Comparison of ENCODE assay signal across 1 cellular context in the genomic region with DNA sequence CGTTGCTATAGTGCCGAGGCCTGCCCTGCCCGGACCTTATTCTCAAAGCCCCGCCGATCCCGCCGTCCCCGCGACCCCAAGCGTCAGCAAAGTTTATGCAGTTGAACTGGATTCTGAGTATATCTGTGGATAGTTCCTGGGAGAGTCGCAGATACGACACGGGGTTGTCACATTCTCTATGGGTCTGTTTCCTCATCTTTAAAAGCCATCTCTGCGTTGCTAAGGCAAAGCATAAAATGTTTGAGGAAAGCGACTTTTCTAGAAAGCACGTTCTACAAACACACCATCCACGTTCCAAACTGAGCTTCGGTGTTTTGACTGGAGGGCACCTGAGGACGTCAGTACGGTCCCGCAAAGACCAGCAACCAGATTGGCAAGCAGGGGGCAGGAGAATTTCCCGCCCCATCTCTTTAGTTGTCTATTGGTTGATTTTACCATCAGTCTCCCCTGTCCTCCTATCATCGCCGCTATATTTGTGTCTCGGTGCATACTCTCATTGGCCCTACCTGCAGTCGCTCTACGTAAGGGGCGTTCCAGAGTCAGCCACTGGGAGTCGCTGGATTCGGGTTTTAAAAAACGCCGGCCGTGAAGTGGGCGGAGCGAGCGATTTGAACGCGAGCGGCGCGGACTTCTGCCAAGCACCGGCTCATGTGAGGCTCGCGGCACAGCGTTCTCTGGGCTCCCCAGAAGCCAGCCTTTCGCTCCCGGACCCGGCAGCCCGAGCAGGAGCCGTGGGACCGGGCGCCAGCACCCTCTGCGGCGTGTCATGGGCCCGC.
A peak's percentile ranks its signal among the peaks of the same experiment; 100 is the strongest.
TF ChIP-seq lines count a peak whose summit lies in the region.

A gene (plus strand): TSS at position 626 of the 776 bp plus-strand sequence. CDS start 141 bp downstream, at position 767.

TF ChIP-seq in GM12878, 131 proteins besides CTCF, POLR2A, EP300 and RAD21 (continued from another document and continues in another):
- TF ChIP-seq, protein P1, sequence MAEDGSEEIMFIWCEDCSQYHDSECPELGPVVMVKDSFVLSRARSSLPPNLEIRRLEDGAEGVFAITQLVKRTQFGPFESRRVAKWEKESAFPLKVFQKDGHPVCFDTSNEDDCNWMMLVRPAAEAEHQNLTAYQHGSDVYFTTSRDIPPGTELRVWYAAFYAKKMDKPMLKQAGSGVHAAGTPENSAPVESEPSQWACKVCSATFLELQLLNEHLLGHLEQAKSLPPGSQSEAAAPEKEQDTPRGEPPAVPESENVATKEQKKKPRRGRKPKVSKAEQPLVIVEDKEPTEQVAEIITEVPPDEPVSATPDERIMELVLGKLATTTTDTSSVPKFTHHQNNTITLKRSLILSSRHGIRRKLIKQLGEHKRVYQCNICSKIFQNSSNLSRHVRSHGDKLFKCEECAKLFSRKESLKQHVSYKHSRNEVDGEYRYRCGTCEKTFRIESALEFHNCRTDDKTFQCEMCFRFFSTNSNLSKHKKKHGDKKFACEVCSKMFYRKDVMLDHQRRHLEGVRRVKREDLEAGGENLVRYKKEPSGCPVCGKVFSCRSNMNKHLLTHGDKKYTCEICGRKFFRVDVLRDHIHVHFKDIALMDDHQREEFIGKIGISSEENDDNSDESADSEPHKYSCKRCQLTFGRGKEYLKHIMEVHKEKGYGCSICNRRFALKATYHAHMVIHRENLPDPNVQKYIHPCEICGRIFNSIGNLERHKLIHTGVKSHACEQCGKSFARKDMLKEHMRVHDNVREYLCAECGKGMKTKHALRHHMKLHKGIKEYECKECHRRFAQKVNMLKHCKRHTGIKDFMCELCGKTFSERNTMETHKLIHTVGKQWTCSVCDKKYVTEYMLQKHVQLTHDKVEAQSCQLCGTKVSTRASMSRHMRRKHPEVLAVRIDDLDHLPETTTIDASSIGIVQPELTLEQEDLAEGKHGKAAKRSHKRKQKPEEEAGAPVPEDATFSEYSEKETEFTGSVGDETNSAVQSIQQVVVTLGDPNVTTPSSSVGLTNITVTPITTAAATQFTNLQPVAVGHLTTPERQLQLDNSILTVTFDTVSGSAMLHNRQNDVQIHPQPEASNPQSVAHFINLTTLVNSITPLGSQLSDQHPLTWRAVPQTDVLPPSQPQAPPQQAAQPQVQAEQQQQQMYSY (CRISPR knock-in tag; IDR thresholded peaks at IDR 0.05): no peak
- peak; percentile 98 for TF ChIP-seq SIN3A (IDR thresholded peaks at IDR 0.05; ENCODE audit: low read depth, low read length)
- peak in 1 of 2 experiments; percentile 65; a peak in 1 of 4 replicates for TF ChIP-seq BHLHE40 (IDR thresholded peaks at IDR 0.05; ENCODE audit: borderline replicate concordance in 1 of 2, low read depth in 2 of 2, low read length in 1 of 2)
- TF ChIP-seq NBN (IDR thresholded peaks at IDR 0.05): peak; percentile 54; the same call in 1 of the 2 replicates
- TF ChIP-seq, protein P2, sequence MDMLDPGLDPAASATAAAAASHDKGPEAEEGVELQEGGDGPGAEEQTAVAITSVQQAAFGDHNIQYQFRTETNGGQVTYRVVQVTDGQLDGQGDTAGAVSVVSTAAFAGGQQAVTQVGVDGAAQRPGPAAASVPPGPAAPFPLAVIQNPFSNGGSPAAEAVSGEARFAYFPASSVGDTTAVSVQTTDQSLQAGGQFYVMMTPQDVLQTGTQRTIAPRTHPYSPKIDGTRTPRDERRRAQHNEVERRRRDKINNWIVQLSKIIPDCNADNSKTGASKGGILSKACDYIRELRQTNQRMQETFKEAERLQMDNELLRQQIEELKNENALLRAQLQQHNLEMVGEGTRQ (IDR thresholded peaks at IDR 0.05; ENCODE audit: borderline replicate concordance, low read depth, low read length): no peak; the same call in 1 of the 2 replicates
- no peak for TF ChIP-seq BRCA1 (IDR thresholded peaks at IDR 0.05; ENCODE audit: low read depth, low read length)
- TF ChIP-seq, protein P3, sequence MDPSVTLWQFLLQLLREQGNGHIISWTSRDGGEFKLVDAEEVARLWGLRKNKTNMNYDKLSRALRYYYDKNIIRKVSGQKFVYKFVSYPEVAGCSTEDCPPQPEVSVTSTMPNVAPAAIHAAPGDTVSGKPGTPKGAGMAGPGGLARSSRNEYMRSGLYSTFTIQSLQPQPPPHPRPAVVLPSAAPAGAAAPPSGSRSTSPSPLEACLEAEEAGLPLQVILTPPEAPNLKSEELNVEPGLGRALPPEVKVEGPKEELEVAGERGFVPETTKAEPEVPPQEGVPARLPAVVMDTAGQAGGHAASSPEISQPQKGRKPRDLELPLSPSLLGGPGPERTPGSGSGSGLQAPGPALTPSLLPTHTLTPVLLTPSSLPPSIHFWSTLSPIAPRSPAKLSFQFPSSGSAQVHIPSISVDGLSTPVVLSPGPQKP (IDR thresholded peaks at IDR 0.05; ENCODE audit: low read depth, low read length): no peak
- peak; percentile 64 for TF ChIP-seq MEF2B (IDR thresholded peaks at IDR 0.05; ENCODE audit: partially characterized antibody, poor library complexity, severe bottlenecking)
- no peak for TF ChIP-seq TCF3 (IDR thresholded peaks at IDR 0.05; ENCODE audit: borderline replicate concordance, insufficient read depth, low read depth, low read length)
- TF ChIP-seq, protein P4, sequence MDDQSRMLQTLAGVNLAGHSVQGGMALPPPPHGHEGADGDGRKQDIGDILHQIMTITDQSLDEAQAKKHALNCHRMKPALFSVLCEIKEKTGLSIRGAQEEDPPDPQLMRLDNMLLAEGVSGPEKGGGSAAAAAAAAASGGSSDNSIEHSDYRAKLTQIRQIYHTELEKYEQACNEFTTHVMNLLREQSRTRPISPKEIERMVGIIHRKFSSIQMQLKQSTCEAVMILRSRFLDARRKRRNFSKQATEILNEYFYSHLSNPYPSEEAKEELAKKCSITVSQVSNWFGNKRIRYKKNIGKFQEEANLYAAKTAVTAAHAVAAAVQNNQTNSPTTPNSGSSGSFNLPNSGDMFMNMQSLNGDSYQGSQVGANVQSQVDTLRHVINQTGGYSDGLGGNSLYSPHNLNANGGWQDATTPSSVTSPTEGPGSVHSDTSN (IDR thresholded peaks at IDR 0.05; ENCODE audit: insufficient replicate concordance, low read depth, low read length): peak; percentile 100
- TF ChIP-seq MTA3 (IDR thresholded peaks at IDR 0.05; ENCODE audit: borderline replicate concordance, low read length): no peak
- no peak for TF ChIP-seq SRF (IDR thresholded peaks at IDR 0.05; ENCODE audit: low read depth in 2 of 2, low read length in 2 of 2)
- TF ChIP-seq, protein P5, sequence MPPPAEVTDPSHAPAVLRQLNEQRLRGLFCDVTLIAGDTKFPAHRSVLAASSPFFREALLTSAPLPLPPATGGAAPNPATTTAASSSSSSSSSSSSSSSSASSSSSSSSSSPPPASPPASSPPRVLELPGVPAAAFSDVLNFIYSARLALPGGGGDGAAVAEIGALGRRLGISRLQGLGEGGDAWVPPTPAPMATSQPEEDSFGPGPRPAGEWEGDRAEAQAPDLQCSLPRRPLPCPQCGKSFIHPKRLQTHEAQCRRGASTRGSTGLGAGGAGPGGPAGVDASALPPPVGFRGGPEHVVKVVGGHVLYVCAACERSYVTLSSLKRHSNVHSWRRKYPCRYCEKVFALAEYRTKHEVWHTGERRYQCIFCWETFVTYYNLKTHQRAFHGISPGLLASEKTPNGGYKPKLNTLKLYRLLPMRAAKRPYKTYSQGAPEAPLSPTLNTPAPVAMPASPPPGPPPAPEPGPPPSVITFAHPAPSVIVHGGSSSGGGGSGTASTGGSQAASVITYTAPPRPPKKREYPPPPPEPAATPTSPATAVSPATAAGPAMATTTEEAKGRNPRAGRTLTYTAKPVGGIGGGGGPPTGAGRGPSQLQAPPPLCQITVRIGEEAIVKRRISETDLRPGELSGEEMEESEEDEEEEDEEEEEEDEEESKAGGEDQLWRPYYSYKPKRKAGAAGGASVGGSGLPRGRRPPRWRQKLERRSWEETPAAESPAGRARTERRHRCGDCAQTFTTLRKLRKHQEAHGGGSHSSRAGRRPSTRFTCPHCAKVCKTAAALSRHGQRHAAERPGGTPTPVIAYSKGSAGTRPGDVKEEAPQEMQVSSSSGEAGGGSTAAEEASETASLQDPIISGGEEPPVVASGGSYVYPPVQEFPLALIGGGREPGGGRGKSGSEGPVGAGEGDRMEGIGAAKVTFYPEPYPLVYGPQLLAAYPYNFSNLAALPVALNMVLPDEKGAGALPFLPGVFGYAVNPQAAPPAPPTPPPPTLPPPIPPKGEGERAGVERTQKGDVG (CRISPR knock-in tag; IDR thresholded peaks at IDR 0.05): no peak
- no peak for TF ChIP-seq SREBF2 (IDR thresholded peaks at IDR 0.05; ENCODE audit: low read length)
- TF ChIP-seq POLR2AphosphoS2 (IDR thresholded peaks at IDR 0.05; ENCODE audit: low read depth, low read length): peak; percentile 74; the same call in 1 of the 2 replicates
- no peak for TF ChIP-seq CEBPB (IDR thresholded peaks at IDR 0.05; ENCODE audit: borderline replicate concordance in 1 of 2, low read depth in 2 of 2, low read length in 2 of 2)
- no peak for TF ChIP-seq RAD51 (IDR thresholded peaks at IDR 0.05)
- no peak for TF ChIP-seq TBL1XR1 (IDR thresholded peaks at IDR 0.05; ENCODE audit: low read depth, low read length)
- TF ChIP-seq, protein P6, sequence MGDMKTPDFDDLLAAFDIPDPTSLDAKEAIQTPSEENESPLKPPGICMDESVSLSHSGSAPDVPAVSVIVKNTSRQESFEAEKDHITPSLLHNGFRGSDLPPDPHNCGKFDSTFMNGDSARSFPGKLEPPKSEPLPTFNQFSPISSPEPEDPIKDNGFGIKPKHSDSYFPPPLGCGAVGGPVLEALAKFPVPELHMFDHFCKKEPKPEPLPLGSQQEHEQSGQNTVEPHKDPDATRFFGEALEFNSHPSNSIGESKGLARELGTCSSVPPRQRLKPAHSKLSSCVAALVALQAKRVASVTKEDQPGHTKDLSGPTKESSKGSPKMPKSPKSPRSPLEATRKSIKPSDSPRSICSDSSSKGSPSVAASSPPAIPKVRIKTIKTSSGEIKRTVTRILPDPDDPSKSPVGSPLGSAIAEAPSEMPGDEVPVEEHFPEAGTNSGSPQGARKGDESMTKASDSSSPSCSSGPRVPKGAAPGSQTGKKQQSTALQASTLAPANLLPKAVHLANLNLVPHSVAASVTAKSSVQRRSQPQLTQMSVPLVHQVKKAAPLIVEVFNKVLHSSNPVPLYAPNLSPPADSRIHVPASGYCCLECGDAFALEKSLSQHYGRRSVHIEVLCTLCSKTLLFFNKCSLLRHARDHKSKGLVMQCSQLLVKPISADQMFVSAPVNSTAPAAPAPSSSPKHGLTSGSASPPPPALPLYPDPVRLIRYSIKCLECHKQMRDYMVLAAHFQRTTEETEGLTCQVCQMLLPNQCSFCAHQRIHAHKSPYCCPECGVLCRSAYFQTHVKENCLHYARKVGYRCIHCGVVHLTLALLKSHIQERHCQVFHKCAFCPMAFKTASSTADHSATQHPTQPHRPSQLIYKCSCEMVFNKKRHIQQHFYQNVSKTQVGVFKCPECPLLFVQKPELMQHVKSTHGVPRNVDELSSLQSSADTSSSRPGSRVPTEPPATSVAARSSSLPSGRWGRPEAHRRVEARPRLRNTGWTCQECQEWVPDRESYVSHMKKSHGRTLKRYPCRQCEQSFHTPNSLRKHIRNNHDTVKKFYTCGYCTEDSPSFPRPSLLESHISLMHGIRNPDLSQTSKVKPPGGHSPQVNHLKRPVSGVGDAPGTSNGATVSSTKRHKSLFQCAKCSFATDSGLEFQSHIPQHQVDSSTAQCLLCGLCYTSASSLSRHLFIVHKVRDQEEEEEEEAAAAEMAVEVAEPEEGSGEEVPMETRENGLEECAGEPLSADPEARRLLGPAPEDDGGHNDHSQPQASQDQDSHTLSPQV (IDR thresholded peaks at IDR 0.05): no peak
- no peak for TF ChIP-seq LARP7 (IDR thresholded peaks at IDR 0.05)
- TF ChIP-seq CREM (IDR thresholded peaks at IDR 0.05; ENCODE audit: low read depth): peak; percentile 89
- TF ChIP-seq CBX3 (IDR thresholded peaks at IDR 0.05; ENCODE audit: borderline replicate concordance, low read depth): no peak
- no peak for TF ChIP-seq MYC (IDR thresholded peaks at IDR 0.05; ENCODE audit: insufficient read depth, insufficient read length, insufficient replicate concordance, low read length, severe bottlenecking)
- TF ChIP-seq, protein P7, sequence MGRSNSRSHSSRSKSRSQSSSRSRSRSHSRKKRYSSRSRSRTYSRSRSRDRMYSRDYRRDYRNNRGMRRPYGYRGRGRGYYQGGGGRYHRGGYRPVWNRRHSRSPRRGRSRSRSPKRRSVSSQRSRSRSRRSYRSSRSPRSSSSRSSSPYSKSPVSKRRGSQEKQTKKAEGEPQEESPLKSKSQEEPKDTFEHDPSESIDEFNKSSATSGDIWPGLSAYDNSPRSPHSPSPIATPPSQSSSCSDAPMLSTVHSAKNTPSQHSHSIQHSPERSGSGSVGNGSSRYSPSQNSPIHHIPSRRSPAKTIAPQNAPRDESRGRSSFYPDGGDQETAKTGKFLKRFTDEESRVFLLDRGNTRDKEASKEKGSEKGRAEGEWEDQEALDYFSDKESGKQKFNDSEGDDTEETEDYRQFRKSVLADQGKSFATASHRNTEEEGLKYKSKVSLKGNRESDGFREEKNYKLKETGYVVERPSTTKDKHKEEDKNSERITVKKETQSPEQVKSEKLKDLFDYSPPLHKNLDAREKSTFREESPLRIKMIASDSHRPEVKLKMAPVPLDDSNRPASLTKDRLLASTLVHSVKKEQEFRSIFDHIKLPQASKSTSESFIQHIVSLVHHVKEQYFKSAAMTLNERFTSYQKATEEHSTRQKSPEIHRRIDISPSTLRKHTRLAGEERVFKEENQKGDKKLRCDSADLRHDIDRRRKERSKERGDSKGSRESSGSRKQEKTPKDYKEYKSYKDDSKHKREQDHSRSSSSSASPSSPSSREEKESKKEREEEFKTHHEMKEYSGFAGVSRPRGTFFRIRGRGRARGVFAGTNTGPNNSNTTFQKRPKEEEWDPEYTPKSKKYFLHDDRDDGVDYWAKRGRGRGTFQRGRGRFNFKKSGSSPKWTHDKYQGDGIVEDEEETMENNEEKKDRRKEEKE (IDR thresholded peaks at IDR 0.05): no peak
- no peak for TF ChIP-seq RBBP5 (conservative IDR thresholded peaks at IDR 0.05)
- peak; percentile 71 for TF ChIP-seq ATF7 (IDR thresholded peaks at IDR 0.05; ENCODE audit: low read depth)
- TF ChIP-seq BCL11A (IDR thresholded peaks at IDR 0.05; ENCODE audit: low read depth, low read length): no peak
- TF ChIP-seq, protein P8, sequence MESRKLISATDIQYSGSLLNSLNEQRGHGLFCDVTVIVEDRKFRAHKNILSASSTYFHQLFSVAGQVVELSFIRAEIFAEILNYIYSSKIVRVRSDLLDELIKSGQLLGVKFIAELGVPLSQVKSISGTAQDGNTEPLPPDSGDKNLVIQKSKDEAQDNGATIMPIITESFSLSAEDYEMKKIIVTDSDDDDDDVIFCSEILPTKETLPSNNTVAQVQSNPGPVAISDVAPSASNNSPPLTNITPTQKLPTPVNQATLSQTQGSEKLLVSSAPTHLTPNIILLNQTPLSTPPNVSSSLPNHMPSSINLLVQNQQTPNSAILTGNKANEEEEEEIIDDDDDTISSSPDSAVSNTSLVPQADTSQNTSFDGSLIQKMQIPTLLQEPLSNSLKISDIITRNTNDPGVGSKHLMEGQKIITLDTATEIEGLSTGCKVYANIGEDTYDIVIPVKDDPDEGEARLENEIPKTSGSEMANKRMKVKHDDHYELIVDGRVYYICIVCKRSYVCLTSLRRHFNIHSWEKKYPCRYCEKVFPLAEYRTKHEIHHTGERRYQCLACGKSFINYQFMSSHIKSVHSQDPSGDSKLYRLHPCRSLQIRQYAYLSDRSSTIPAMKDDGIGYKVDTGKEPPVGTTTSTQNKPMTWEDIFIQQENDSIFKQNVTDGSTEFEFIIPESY (IDR thresholded peaks at IDR 0.05): no peak; the same call in 1 of the 2 replicates
- no peak for TF ChIP-seq MEF2A (IDR thresholded peaks at IDR 0.05; ENCODE audit: insufficient read depth, low read depth, low read length)
